ENCODE assay signal across 9 cellular contexts in the genomic region with DNA sequence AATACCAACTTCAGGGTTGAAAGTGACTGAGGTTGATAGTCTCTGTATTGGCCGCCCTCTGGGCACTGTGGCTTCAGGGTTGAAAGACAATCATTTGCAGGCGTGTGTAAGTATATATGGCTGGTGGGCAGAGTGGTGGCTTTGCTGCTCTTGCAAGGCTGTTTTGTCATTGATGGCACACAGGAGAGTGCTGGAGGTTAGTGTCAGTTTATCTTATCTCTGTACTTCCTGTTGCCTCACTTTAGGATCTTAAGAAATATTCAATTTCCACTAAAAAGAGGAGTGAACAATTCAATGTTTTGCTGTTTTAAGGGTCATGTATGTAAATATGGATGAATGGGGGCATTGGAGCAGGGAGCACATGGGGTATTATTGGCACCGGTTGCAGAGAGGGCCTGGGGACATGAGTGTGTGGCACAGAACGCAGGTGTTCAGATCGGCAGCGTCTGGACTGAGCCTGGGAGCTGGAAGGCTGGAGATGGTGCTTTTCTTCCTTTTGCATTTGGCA. TPM values are rescaled to one million over a fixed set of nuclear protein-coding genes. Genes with fewer than 3 reads are reported as not detected.
DNase-seq lines count a peak whose midpoint lies in the region; ATAC-seq and TF ChIP-seq lines count a peak whose summit lies in the region.
"Had no signal": no experiment of that assay in that cellular context is flagged by ENCODE, and none has a peak within 500 bp of the region (broad histone marks: within the 10 kb centered on the region; RNA-seq: fewer than 3 reads in every experiment).

No MANE protein-coding gene starts in this region.

- peaks cover 100% of the 10 kb centered on the region for H3K4me1 ChIP-seq in CD4-positive, CD25-positive, alpha-beta regulatory T cell (ENCODE audit: control insufficient read depth, insufficient read depth, low read length, poor library complexity, severe bottlenecking)
- H3K4me1 ChIP-seq in esophagus muscularis mucosa: peaks cover 49 to 81% (median 64%) of the 10 kb centered on the region in 4 donors

- peaks cover 29 to 96% (median 86%) of the 10 kb centered on the region in 4 donors for H3K4me1 Mint-ChIP-seq in CD4-positive, CD25-positive, alpha-beta regulatory T cell
- peaks cover 64% of the 10 kb centered on the region for H3K4me1 Mint-ChIP-seq in glutamatergic neuron (ENCODE audit: low read depth, unreplicated experiment)

- H3K4me3 Mint-ChIP-seq in CD4-positive, CD25-positive, alpha-beta regulatory T cell: peak overlapping the region; percentile 74 to 92 (median 88)
- H3K4me3 Mint-ChIP-seq in glutamatergic neuron (ENCODE audit: unreplicated experiment): peak overlapping the region; percentile 82

- no peak for TF ChIP-seq POLR2A in esophagus muscularis mucosa (IDR thresholded peaks at IDR 0.05; ENCODE audit: low read depth)

- peak in 2 of 3 donors; percentile 47 to 79 for DNase-seq in CD4-positive, CD25-positive, alpha-beta regulatory T cell
- peak; percentile 36 for DNase-seq in RPMI7951 (ENCODE audit: low read depth)
- DNase-seq in glutamatergic neuron: no peak
- DNase-seq in dedifferentiated amniotic fluid mesenchymal stem cell (ENCODE audit: extremely low spot score): no peak
- DNase-seq in NCI-H1417 treated with DMSO at 0.1 percent for 48 hours (lab: John Stamatoyannopoulos, UW): no peak
- no peak for DNase-seq in esophagus muscularis mucosa (ENCODE audit: extremely low spot score)
- DNase-seq: NCI-H2029 had no signal

- H3K36me3 ChIP-seq in CD4-positive, CD25-positive, alpha-beta regulatory T cell (ENCODE audit: control insufficient read depth, insufficient read depth, low read length): peaks cover 2% of the 10 kb centered on the region
- no peaks in the 10 kb centered on the region for H3K36me3 ChIP-seq in esophagus muscularis mucosa

- peak overlapping the region; percentile 92 for H3K27ac ChIP-seq in CD4-positive, CD25-positive, alpha-beta regulatory T cell (ENCODE audit: insufficient read depth, low read length, poor library complexity, severe bottlenecking)
- peak overlapping the region in 1 of 4 donors; percentile 19 for H3K27ac ChIP-seq in esophagus muscularis mucosa (replicated peaks in 1 of 4)

- H3K9me3 Mint-ChIP-seq in CD4-positive, CD25-positive, alpha-beta regulatory T cell: no peaks in the 10 kb centered on the region
- H3K9me3 Mint-ChIP-seq in glutamatergic neuron (ENCODE audit: unreplicated experiment): peaks cover 10% of the 10 kb centered on the region

- H3K4me3 ChIP-seq in CD4-positive, CD25-positive, alpha-beta regulatory T cell (ENCODE audit: low read depth, low read length): peak overlapping the region; percentile 65
- no peak overlapping the region for H3K4me3 ChIP-seq in esophagus muscularis mucosa

- 59% methylated on average over 6 of the region's 6 CpGs for WGBS in esophagus muscularis mucosa

- no peak for TF ChIP-seq CTCF in glutamatergic neuron (IDR thresholded peaks at IDR 0.05; ENCODE audit: partially characterized antibody, unreplicated experiment)
- no peak for TF ChIP-seq CTCF in esophagus muscularis mucosa (IDR thresholded peaks at IDR 0.05)

- no peaks in the 10 kb centered on the region for H3K27me3 ChIP-seq in CD4-positive, CD25-positive, alpha-beta regulatory T cell (ENCODE audit: control insufficient read depth, insufficient read depth, low read length)
- no peaks in the 10 kb centered on the region for H3K27me3 ChIP-seq in esophagus muscularis mucosa

- intact Hi-C loops in esophagus muscularis mucosa (cut with DNase I): no loop called here

- peak overlapping the region; percentile 95 to 98 (median 96) for H3K27ac Mint-ChIP-seq in CD4-positive, CD25-positive, alpha-beta regulatory T cell
- H3K27ac Mint-ChIP-seq in glutamatergic neuron (ENCODE audit: unreplicated experiment): peak overlapping the region; percentile 26

- no peaks in the 10 kb centered on the region for H3K9me3 ChIP-seq in CD4-positive, CD25-positive, alpha-beta regulatory T cell (ENCODE audit: control insufficient read depth in 2 of 2, low read length in 2 of 2)
- no peaks in the 10 kb centered on the region for H3K9me3 ChIP-seq in esophagus muscularis mucosa

- ATAC-seq in CD4-positive, CD25-positive, alpha-beta regulatory T cell (ENCODE audit: low read depth in 2 of 2): peak; percentile 50 to 57
- ATAC-seq in GM21447 (IDR thresholded peaks at IDR 0.05; ENCODE audit: unreplicated experiment) (peak; percentile 22), GM19351 (IDR thresholded peaks at IDR 0.05; ENCODE audit: unreplicated experiment) (no peak)

- peaks cover 13% of the 10 kb centered on the region for H3K36me3 Mint-ChIP-seq in CD4-positive, CD25-positive, alpha-beta regulatory T cell
- H3K36me3 Mint-ChIP-seq in glutamatergic neuron (ENCODE audit: unreplicated experiment): peaks cover 5% of the 10 kb centered on the region

- TF ChIP-seq EP300 in esophagus muscularis mucosa (IDR thresholded peaks at IDR 0.05): no peak

- no peaks in the 10 kb centered on the region for H3K27me3 Mint-ChIP-seq in CD4-positive, CD25-positive, alpha-beta regulatory T cell
- peaks cover 2% of the 10 kb centered on the region for H3K27me3 Mint-ChIP-seq in glutamatergic neuron (ENCODE audit: unreplicated experiment)

RNA-seq across cellular contexts. Expression of a gene that starts 51.5 kb away (rescaled TPM):
- total RNA-seq in CD4-positive, CD25-positive, alpha-beta regulatory T cell: 167 TPM
- polyA plus RNA-seq in CD4-positive, CD25-positive, alpha-beta regulatory T cell: 10 to 100 TPM; 44.8 to 62.3 (median 58.6) TPM
- 32.4 and 34.5 TPM in 2 replicates for total RNA-seq in RPMI7951 (2014; rRNA removed; shearing (Covaris generic))
- total RNA-seq in glutamatergic neuron (ENCODE audit: unreplicated experiment): 82.4 TPM
- 100 to 1,000 TPM in 2 of 4 donors, 10 to 100 TPM in 2; 59.8 to 130 (median 96.2) TPM for total RNA-seq in esophagus muscularis mucosa

Comparison
In these comparisons a context has a peak if more than half of its experiments do, and no peak if none do; other contexts are left out.
1. DNase-seq: peak in CD4-positive, CD25-positive, alpha-beta regulatory T cell (2 of 3) and RPMI7951 (single experiment); none in glutamatergic neuron (single experiment), dedifferentiated amniotic fluid mesenchymal stem cell (single experiment), NCI-H1417 treated with DMSO at 0.1 percent for 48 hours (single experiment) and esophagus muscularis mucosa (single experiment).